36 cellular contexts compared by ENCODE assay signal in genomic region chr2:110644357-110644756, GRCh38. TPM values are rescaled to one million over a fixed set of nuclear protein-coding genes. Genes with fewer than 3 reads are reported as not detected.
"Had no signal": no experiment of that assay in that cellular context is flagged by ENCODE, and none has a peak within 500 bp of the region (broad histone marks: within the 10 kb centered on the region; RNA-seq: fewer than 3 reads in every experiment).

No MANE protein-coding gene starts in this region.

- H3K4me3 ChIP-seq: adrenal gland, ascending aorta, body of pancreas, breast epithelium, cardiac muscle cell had no signal

- H3K9me3 Mint-ChIP-seq: activated naive CD4-positive, alpha-beta T cell treated with anti-CD3 and anti-CD28 coated beads for 36 hours; activated naive CD4-positive, alpha-beta T cell treated with anti-CD3 and anti-CD28 coated beads, Interleukin-2, amount 10 ng/mL, durations not matched to agents 7 days and 5 days; activated naive CD4-positive, alpha-beta T cell treated with anti-CD3 and anti-CD28 coated beads, Interleukin-2, amount 50 U/mL, for 24 hours; activated naive CD4-positive, alpha-beta T cell treated with anti-CD3 and anti-CD28 coated beads, Interleukin-2, amount 50 U/mL, for 72 hours; activated naive CD8-positive, alpha-beta T cell treated with anti-CD3 and anti-CD28 coated beads, Interleukin-2, amount 10 ng/mL, durations not matched to agents 7 days and 5 days; activated naive CD8-positive, alpha-beta T cell treated with anti-CD3 and anti-CD28 coated beads, Interleukin-2, amount 50 U/mL, for 24 hours; activated T-cell treated with anti-CD3 and anti-CD28 coated beads, Interleukin-2, amount 50 U/mL, for 24 hours; activated T-cell treated with anti-CD3 and anti-CD28 coated beads, Interleukin-2, amount 50 U/mL, for 4 hours; activated T-cell treated with anti-CD3 and anti-CD28 coated beads, Interleukin-2, amount 50 U/mL, for 72 hours; activated T-helper 1 cell treated with anti-CD3 and anti-CD28 coated beads, Interleukin-12 subunit alpha, Interleukin-12 subunit beta, Interleukin-2, Interleukin-4 antibody, amounts not matched to agents 30 ng/mL and 10 ng/mL and 1 ng/mL, durations not matched to agents 14 hours and 24 hours and 36 hours; activated T-helper 17 cell treated with anti-CD3 and anti-CD28 coated beads, Interleukin-2, amount 50 U/mL, for 72 hours; activated T-helper 2 cell treated with anti-CD3 and anti-CD28 coated beads, Interferon-gamma antibody, Interleukin-2, Interleukin-4, amounts not matched to agents 10 μg/mL and 5 μg/mL and 100 μg/mL, durations not matched to agents 14 hours and 24 hours and 36 hours; brain; central memory CD8-positive, alpha-beta T cell had no signal

- H3K4me1 Mint-ChIP-seq: activated naive CD4-positive, alpha-beta T cell treated with anti-CD3 and anti-CD28 coated beads, Interleukin-2, amount 10 ng/mL, durations not matched to agents 7 days and 5 days; activated naive CD4-positive, alpha-beta T cell treated with anti-CD3 and anti-CD28 coated beads, Interleukin-2, amount 50 U/mL, for 24 hours; activated naive CD8-positive, alpha-beta T cell treated with anti-CD3 and anti-CD28 coated beads, Interleukin-2, amount 50 U/mL, for 24 hours; activated T-helper 17 cell treated with anti-CD3 and anti-CD28 coated beads, Interleukin-2, amount 50 U/mL, for 72 hours; brain; central memory CD8-positive, alpha-beta T cell had no signal

- H3K4me1 ChIP-seq: adrenal gland, ascending aorta, body of pancreas, breast epithelium had no signal

- H3K9me3 ChIP-seq: adrenal gland, ascending aorta, body of pancreas, breast epithelium had no signal

- H3K4me3 Mint-ChIP-seq: activated naive CD4-positive, alpha-beta T cell treated with anti-CD3 and anti-CD28 coated beads for 36 hours; activated naive CD4-positive, alpha-beta T cell treated with anti-CD3 and anti-CD28 coated beads, Interleukin-2, amount 10 ng/mL, durations not matched to agents 7 days and 5 days; activated naive CD4-positive, alpha-beta T cell treated with anti-CD3 and anti-CD28 coated beads, Interleukin-2, amount 50 U/mL, for 24 hours; activated naive CD8-positive, alpha-beta T cell; activated naive CD8-positive, alpha-beta T cell treated with anti-CD3 and anti-CD28 coated beads, Interleukin-2, amount 10 ng/mL, durations not matched to agents 7 days and 5 days; activated naive CD8-positive, alpha-beta T cell treated with anti-CD3 and anti-CD28 coated beads, Interleukin-2, amount 50 U/mL, for 24 hours; activated T-cell treated with anti-CD3 and anti-CD28 coated beads, Interleukin-2, amount 50 U/mL, for 24 hours; activated T-cell treated with anti-CD3 and anti-CD28 coated beads, Interleukin-2, amount 50 U/mL, for 4 hours; activated T-cell treated with anti-CD3 and anti-CD28 coated beads, Interleukin-2, amount 50 U/mL, for 72 hours; activated T-helper 1 cell treated with anti-CD3 and anti-CD28 coated beads, Interleukin-12 subunit alpha, Interleukin-12 subunit beta, Interleukin-2, Interleukin-4 antibody, amounts not matched to agents 30 ng/mL and 10 ng/mL and 1 ng/mL, durations not matched to agents 14 hours and 24 hours and 36 hours; activated T-helper 17 cell treated with anti-CD3 and anti-CD28 coated beads, Interleukin-2, amount 50 U/mL, for 72 hours; brain; central memory CD8-positive, alpha-beta T cell had no signal

- H3K27ac Mint-ChIP-seq: activated naive CD4-positive, alpha-beta T cell treated with anti-CD3 and anti-CD28 coated beads for 36 hours; activated naive CD4-positive, alpha-beta T cell treated with anti-CD3 and anti-CD28 coated beads, Interleukin-2, amount 10 ng/mL, durations not matched to agents 7 days and 5 days; activated naive CD4-positive, alpha-beta T cell treated with anti-CD3 and anti-CD28 coated beads, Interleukin-2, amount 50 U/mL, for 24 hours; activated naive CD4-positive, alpha-beta T cell treated with anti-CD3 and anti-CD28 coated beads, Interleukin-2, amount 50 U/mL, for 72 hours; activated naive CD8-positive, alpha-beta T cell; activated naive CD8-positive, alpha-beta T cell treated with anti-CD3 and anti-CD28 coated beads, Interleukin-2, amount 10 ng/mL, durations not matched to agents 7 days and 5 days; activated naive CD8-positive, alpha-beta T cell treated with anti-CD3 and anti-CD28 coated beads, Interleukin-2, amount 50 U/mL, for 24 hours; activated T-cell treated with anti-CD3 and anti-CD28 coated beads, Interleukin-2, amount 50 U/mL, for 24 hours; activated T-cell treated with anti-CD3 and anti-CD28 coated beads, Interleukin-2, amount 50 U/mL, for 72 hours; activated T-helper 1 cell treated with anti-CD3 and anti-CD28 coated beads, Interleukin-12 subunit alpha, Interleukin-12 subunit beta, Interleukin-2, Interleukin-4 antibody, amounts not matched to agents 30 ng/mL and 10 ng/mL and 1 ng/mL, durations not matched to agents 14 hours and 24 hours and 36 hours; activated T-helper 17 cell treated with anti-CD3 and anti-CD28 coated beads, Interleukin-2, amount 50 U/mL, for 72 hours; activated T-helper 2 cell treated with anti-CD3 and anti-CD28 coated beads, Interferon-gamma antibody, Interleukin-2, Interleukin-4, amounts not matched to agents 10 μg/mL and 5 μg/mL and 100 μg/mL, durations not matched to agents 14 hours and 24 hours and 36 hours; brain had no signal

- H3K36me3 ChIP-seq: adrenal gland, ascending aorta, breast epithelium had no signal

- H3K27me3 ChIP-seq: adrenal gland, ascending aorta, body of pancreas, brain microvascular endothelial cell, breast epithelium, cardiac muscle cell had no signal

- H3K36me3 Mint-ChIP-seq: activated naive CD4-positive, alpha-beta T cell treated with anti-CD3 and anti-CD28 coated beads, Interleukin-2, amount 50 U/mL, for 24 hours had no signal

- H3K27me3 Mint-ChIP-seq: activated naive CD4-positive, alpha-beta T cell treated with anti-CD3 and anti-CD28 coated beads, Interleukin-2, amount 10 ng/mL, durations not matched to agents 7 days and 5 days; activated naive CD4-positive, alpha-beta T cell treated with anti-CD3 and anti-CD28 coated beads, Interleukin-2, amount 50 U/mL, for 24 hours; activated naive CD8-positive, alpha-beta T cell; activated naive CD8-positive, alpha-beta T cell treated with anti-CD3 and anti-CD28 coated beads, Interleukin-2, amount 10 ng/mL, durations not matched to agents 7 days and 5 days; activated naive CD8-positive, alpha-beta T cell treated with anti-CD3 and anti-CD28 coated beads, Interleukin-2, amount 50 U/mL, for 24 hours; activated T-cell treated with anti-CD3 and anti-CD28 coated beads, Interleukin-2, amount 50 U/mL, for 24 hours; activated T-helper 17 cell treated with anti-CD3 and anti-CD28 coated beads, Interleukin-2, amount 50 U/mL, for 72 hours; brain; central memory CD8-positive, alpha-beta T cell had no signal

- DNase-seq: activated effector memory CD4-positive, alpha-beta T cell treated with anti-CD3 and anti-CD28 coated beads, Interleukin-2, amount 50 U/mL, for 16 hours; activated effector memory CD4-positive, alpha-beta T cell treated with Interleukin-2 at 50 U/mL for 16 hours; activated gamma-delta T cell; activated gamma-delta T cell treated with Interleukin-2 at 50 U/mL for 16 hours; activated naive CD4-positive, alpha-beta T cell; activated naive CD4-positive, alpha-beta T cell treated with anti-CD3 and anti-CD28 coated beads for 36 hours; activated naive CD4-positive, alpha-beta T cell treated with anti-CD3 and anti-CD28 coated beads, Interleukin-2, amount 10 ng/mL, durations not matched to agents 7 days and 5 days; activated naive CD4-positive, alpha-beta T cell treated with anti-CD3 and anti-CD28 coated beads, Interleukin-2, amount 50 U/mL, for 16 hours; activated naive CD4-positive, alpha-beta T cell treated with Interleukin-2 at 50 U/mL for 16 hours; activated naive CD8-positive, alpha-beta T cell treated with anti-CD3 and anti-CD28 coated beads, Interleukin-2, amount 10 ng/mL, durations not matched to agents 7 days and 5 days; activated naive CD8-positive, alpha-beta T cell treated with anti-CD3 and anti-CD28 coated beads, Interleukin-2, amount 50 U/mL, for 24 hours; activated T-cell treated with anti-CD3 and anti-CD28 coated beads, Interleukin-2, amount 50 U/mL, for 24 hours; activated T-cell treated with anti-CD3 and anti-CD28 coated beads, Interleukin-2, amount 50 U/mL, for 4 hours; activated T-cell treated with anti-CD3 and anti-CD28 coated beads, Interleukin-2, amount 50 U/mL, for 48 hours; activated T-cell treated with anti-CD3 and anti-CD28 coated beads, Interleukin-2, amount 50 U/mL, for 72 hours; adrenal gland; amniotic stem cell; amygdala; anterior cingulate cortex; aorta; body of pancreas; brain microvascular endothelial cell; caudate nucleus; central memory CD4-positive, alpha-beta T cell; cerebellar nuclear complex had no signal

- H3K27ac ChIP-seq: adrenal gland, ascending aorta, body of pancreas, brain microvascular endothelial cell, breast epithelium, cardiac muscle cell had no signal

RNA-seq across cellular contexts. Expression of gene BUB1, which starts 33.5 kb away (rescaled TPM):
- total RNA-seq: ascending aorta, body of pancreas had no signal
